Comparison of ENCODE assay signal across 8 cellular contexts in genomic region chr2:230902180-230902899, GRCh38.
DNase-seq lines count a peak whose midpoint lies in the region; ATAC-seq and FAIRE-seq lines count a peak whose summit lies in the region.

No MANE protein-coding gene starts in this region.

- peak overlapping the region; percentile 62 for H3K27ac Mint-ChIP-seq in activated naive CD4-positive, alpha-beta T cell treated with anti-CD3 and anti-CD28 coated beads, Interleukin-2, amount 50 U/mL, for 24 hours

- H3K27me3 Mint-ChIP-seq in activated naive CD4-positive, alpha-beta T cell treated with anti-CD3 and anti-CD28 coated beads, Interleukin-2, amount 50 U/mL, for 24 hours = peaks cover 8% of the 10 kb centered on the region

- no peak for FAIRE-seq in HTR-8/SVneo (lab: Jason Lieb, UNC)

- peak; percentile 73 for ATAC-seq in GM19467 (IDR thresholded peaks at IDR 0.05; ENCODE audit: unreplicated experiment)

- H3K4me3 Mint-ChIP-seq in activated naive CD4-positive, alpha-beta T cell treated with anti-CD3 and anti-CD28 coated beads, Interleukin-2, amount 50 U/mL, for 24 hours = no peak overlapping the region

- H3K9me3 Mint-ChIP-seq in activated naive CD4-positive, alpha-beta T cell treated with anti-CD3 and anti-CD28 coated beads, Interleukin-2, amount 50 U/mL, for 24 hours = no peaks in the 10 kb centered on the region

- peaks cover 43% of the 10 kb centered on the region for H3K4me1 Mint-ChIP-seq in activated naive CD4-positive, alpha-beta T cell treated with anti-CD3 and anti-CD28 coated beads, Interleukin-2, amount 50 U/mL, for 24 hours

- DNase-seq in DMS53 (lab: John Stamatoyannopoulos, UW) (peak; percentile 77), HTR-8/SVneo (ENCODE audit: insufficient read length, low spot score) (peak; percentile 82), RPMI8226 (peak; percentile 56), hepatic stellate cell (ENCODE audit: low spot score) (peak; percentile 83), KG1 (lab: John Stamatoyannopoulos, UW) (no peak)
- peak; percentile 36 to 60 (median 50) for DNase-seq in stimulated activated CD4-positive, alpha-beta T cell treated with anti-CD3 and anti-CD28 coated beads, Interleukin-12 subunit alpha, Interleukin-12 subunit beta, amount 100 ng/mL, for 48 hours (ENCODE audit: low read depth in 2 of 3, low spot score in 1 of 3)

- H3K36me3 Mint-ChIP-seq in activated naive CD4-positive, alpha-beta T cell treated with anti-CD3 and anti-CD28 coated beads, Interleukin-2, amount 50 U/mL, for 24 hours = peaks cover 3% of the 10 kb centered on the region
